In genomic region chr1:91557039-91557690, GRCh38 we compare ENCODE assay signal across 16 cellular contexts. TPM values are rescaled to one million over a fixed set of nuclear protein-coding genes. Genes with fewer than 3 reads are reported as not detected.
A peak's percentile ranks its signal among the peaks of the same experiment; 100 is the strongest.
DNase-seq lines count a peak whose midpoint lies in the region; FAIRE-seq and TF ChIP-seq lines count a peak whose summit lies in the region.
"Had no signal": no experiment of that assay in that cellular context is flagged by ENCODE, and none has a peak within 500 bp of the region (broad histone marks: within the 10 kb centered on the region; RNA-seq: fewer than 3 reads in every experiment).

No MANE protein-coding gene starts in this region.

- H3K36me3 ChIP-seq in fibroblast of lung (ENCODE audit: control insufficient read depth, insufficient read depth, low read length) (no peaks in the 10 kb centered on the region), brain microvascular endothelial cell (replicated peaks) (no peaks in the 10 kb centered on the region), small intestine (ENCODE audit: control insufficient read depth in 2 of 2, insufficient read depth in 2 of 2, low read length in 2 of 2) (no peaks in the 10 kb centered on the region)
- H3K36me3 ChIP-seq: ascending aorta, right atrium auricular region had no signal

- no peaks in the 10 kb centered on the region for H3K79me2 ChIP-seq in fibroblast of lung (ENCODE audit: control insufficient read depth, insufficient read depth, low read length)

- no peaks in the 10 kb centered on the region for H3K27me3 Mint-ChIP-seq in osteocyte (ENCODE audit: unreplicated experiment)
- H3K27me3 Mint-ChIP-seq: stimulated activated naive CD8-positive, alpha-beta T cell treated with anti-CD3 and anti-CD28 coated beads, Interleukin-15, amount 100 ng/mL, for 72 hours had no signal

- H3K4me3 ChIP-seq in fibroblast of lung (replicated peaks in 1 of 4; ENCODE audit: control extremely low read depth in 1 of 4, insufficient read depth in 1 of 4, low read depth in 3 of 4, low read length in 4 of 4) (no peak overlapping the region), brain microvascular endothelial cell (ENCODE audit: low read depth, low read length) (no peak overlapping the region), small intestine (ENCODE audit: low read depth in 1 of 2, low read length in 2 of 2) (no peak overlapping the region)
- H3K4me3 ChIP-seq: ascending aorta, right atrium auricular region had no signal

- H3K4me3 Mint-ChIP-seq in osteocyte (ENCODE audit: unreplicated experiment): no peak overlapping the region

- no peaks in the 10 kb centered on the region for H3K9me3 ChIP-seq in fibroblast of lung (ENCODE audit: control insufficient read depth, insufficient read depth, low read depth, low read length)
- H3K9me3 ChIP-seq in small intestine (ENCODE audit: control insufficient read depth, low read depth): no peaks in the 10 kb centered on the region
- H3K9me3 ChIP-seq: ascending aorta, right atrium auricular region had no signal

- H4K20me1 ChIP-seq in fibroblast of lung (ENCODE audit: control insufficient read depth, extremely low read depth, insufficient read depth, low read length): no peaks in the 10 kb centered on the region

- no peak overlapping the region for H2AFZ ChIP-seq in fibroblast of lung (ENCODE audit: low read length)

- H3K4me2 ChIP-seq in fibroblast of lung (ENCODE audit: extremely low read depth, insufficient read depth, low read length): no peak overlapping the region

- H3K9me3 Mint-ChIP-seq in osteocyte (ENCODE audit: unreplicated experiment): no peaks in the 10 kb centered on the region
- H3K9me3 Mint-ChIP-seq: stimulated activated naive CD8-positive, alpha-beta T cell treated with anti-CD3 and anti-CD28 coated beads, Interleukin-15, amount 100 ng/mL, for 72 hours had no signal

- WGBS in small intestine, 3 donors: 78 to 81% (median 78%) methylated on average over 5 of the region's 5 CpGs

- H3K4me1 Mint-ChIP-seq in osteocyte (ENCODE audit: unreplicated experiment): peaks cover 34% of the 10 kb centered on the region

- H3K27ac Mint-ChIP-seq in osteocyte (ENCODE audit: unreplicated experiment): peak overlapping the region; percentile 29

- H3K36me3 Mint-ChIP-seq in osteocyte (ENCODE audit: unreplicated experiment): no peaks in the 10 kb centered on the region

- in situ Hi-C loops in G401 (cut with HindIII; ENCODE audit: low sequenced_read_pairs) (no loop called here), brain microvascular endothelial cell (cut with HindIII; ENCODE audit: low pct_ligation_motif_present, low sequenced_read_pairs) (no loop called here)

- no peak overlapping the region for H3K9ac ChIP-seq in fibroblast of lung (ENCODE audit: insufficient read depth, low read length)

- peaks cover 20% of the 10 kb centered on the region for H3K4me1 ChIP-seq in fibroblast of lung (ENCODE audit: control insufficient read depth, extremely low read depth, insufficient read depth, low read length)
- peaks cover 0 to 8% of the 10 kb centered on the region in 2 donors for H3K4me1 ChIP-seq in small intestine (ENCODE audit: control insufficient read depth in 2 of 2, insufficient read depth in 1 of 2, low read depth in 1 of 2, low read length in 1 of 2)

- TF ChIP-seq CTCF in VCaP (conservative IDR thresholded peaks at IDR 0.05) (no peak), fibroblast of lung (conservative IDR thresholded peaks at IDR 0.05 in 1 of 2, IDR thresholded peaks at IDR 0.05 in 1 of 2; ENCODE audit: low read depth in 1 of 2, low read length in 2 of 2) (no peak), osteocyte (IDR thresholded peaks at IDR 0.05) (no peak), brain microvascular endothelial cell (IDR thresholded peaks at IDR 0.05; ENCODE audit: low read depth, low read length, missing control alignments) (no peak)

- FAIRE-seq in small intestine (lab: Jason Lieb, UNC): no peak
- FAIRE-seq: GM19239 had no signal

- H3K27ac ChIP-seq in VCaP: peak overlapping the region; percentile 25; the same call in 1 of the 2 replicates
- no peak overlapping the region for H3K27ac ChIP-seq in fibroblast of lung (ENCODE audit: insufficient read depth, low read length)
- no peak overlapping the region for H3K27ac ChIP-seq in brain microvascular endothelial cell
- H3K27ac ChIP-seq in small intestine (ENCODE audit: low read depth in 1 of 2, low read length in 1 of 2): peak overlapping the region in 1 of 2 donors; percentile 38
- H3K27ac ChIP-seq: ascending aorta, C4-2B, right atrium auricular region had no signal

- no peaks in the 10 kb centered on the region for H3K27me3 ChIP-seq in fibroblast of lung (ENCODE audit: control insufficient read depth, insufficient read depth, low read length)
- no peaks in the 10 kb centered on the region for H3K27me3 ChIP-seq in brain microvascular endothelial cell (replicated peaks)
- no peaks in the 10 kb centered on the region for H3K27me3 ChIP-seq in small intestine (ENCODE audit: control insufficient read depth in 2 of 2, insufficient read depth in 2 of 2, low read length in 2 of 2)
- H3K27me3 ChIP-seq: ascending aorta, right atrium auricular region had no signal

- DNase-seq in G401 (ENCODE audit: low spot score) (peak; percentile 8), fibroblast of lung (ENCODE audit: low read depth in 2 of 2) (peak; percentile 22 to 51), osteocyte (ENCODE audit: extremely low spot score, unreplicated experiment) (no peak), brain microvascular endothelial cell (no peak), KG1 (lab: John Stamatoyannopoulos, UW) (no peak), small intestine (no peak)
- DNase-seq: activated CD8-positive, alpha-beta memory T cell treated with anti-CD3 and anti-CD28 coated beads, Interleukin-2, amount 50 U/mL, for 4 hours; GF-D8; NCI-H1930; NCI-H82; stimulated activated naive CD8-positive, alpha-beta T cell treated with anti-CD3 and anti-CD28 coated beads, Interleukin-15, amount 100 ng/mL, for 72 hours had no signal

RNA-seq across cellular contexts. Expression of gene CDC7, which starts 56.5 kb away (rescaled TPM):
- total RNA-seq in G401 (2014; rRNA removed; shearing (Covaris generic)): 31.4 and 40.8 TPM in 2 replicates
- total RNA-seq in fibroblast of lung (3.1 and 3.6 TPM in 2 replicates), osteocyte (4.3 and 6.6 TPM in 2 replicates)
- polyA plus RNA-seq in fibroblast of lung (5.1 and 8.6 TPM in 2 replicates), small intestine (1 to 10 TPM in 2 of 3 donors, under 1 TPM in 1; 0.27 to 6.0 (median 1.1) TPM)
- polyA plus RNA-seq in fibroblast of lung (2012): 3.3 and 6.4 TPM in 2 replicates
- not detected in 2 replicates for polyA minus RNA-seq in fibroblast of lung (ENCODE audit: low replicate concordance)

Comparison
In these comparisons a context has a peak if more than half of its experiments do, and no peak if none do; other contexts are left out.
1. DNase-seq: peak in G401 (single experiment) and fibroblast of lung (2 of 2); none in osteocyte (single experiment), brain microvascular endothelial cell (single experiment), KG1 (single experiment) and small intestine (single experiment).